ENCODE assay signal across 22 cellular contexts in genomic region chr5:77859306-77859705, GRCh38.
"Had no signal": no experiment of that assay in that cellular context is flagged by ENCODE, and none has a peak within 500 bp of the region (broad histone marks: within the 10 kb centered on the region; RNA-seq: fewer than 3 reads in every experiment).

No MANE protein-coding gene starts in this region.

- H3K27me3 ChIP-seq: right atrium auricular region, testis, vagina had no signal

- ATAC-seq: activated naive CD4-positive, alpha-beta T cell treated with anti-CD3 and anti-CD28 coated beads, Interleukin-2, amount 50 U/mL, for 72 hours; activated T-helper 17 cell treated with anti-CD3 and anti-CD28 coated beads, Interleukin-2, amount 50 U/mL, for 72 hours; body of pancreas; pancreas; psoas muscle; stimulated activated naive B cell treated with anti-CD40 and anti-IgM and Interleukin-4, amounts not matched to agents 10 μg/mL and 1 μg/mL and 100 μg/mL, for 72 hours; WTC11 had no signal

- H3K27ac ChIP-seq: body of pancreas, cardiac muscle cell, left ventricle myocardium inferior, pancreas, psoas muscle, right atrium auricular region, testis, vagina had no signal

- H3K4me3 ChIP-seq: body of pancreas, cardiac muscle cell, left ventricle myocardium inferior, pancreas, psoas muscle, right atrium auricular region, testis, vagina had no signal

- H3K36me3 ChIP-seq: cardiac muscle cell, left ventricle myocardium inferior, pancreas, right atrium auricular region, vagina had no signal

- DNase-seq: activated CD8-positive, alpha-beta memory T cell treated with anti-CD3 and anti-CD28 coated beads, Interleukin-2, amount 50 U/mL, for 4 hours; activated T-cell treated with anti-CD3 and anti-CD28 coated beads, Interleukin-2, amount 50 U/mL, for 24 hours; amniotic stem cell; body of pancreas; effector CD4-positive, alpha-beta T cell; left ventricle myocardium inferior; nephron progenitor cell; pancreas; psoas muscle; small intestine; stimulated activated CD4-positive, alpha-beta T cell treated with anti-CD3 and anti-CD28 coated beads, Interleukin-15, amount 100 ng/mL, for 24 hours; stimulated activated CD8-positive, alpha-beta memory T cell treated with anti-CD3 and anti-CD28 coated beads, Interleukin-4, amount 100 ng/mL, for 48 hours; stimulated activated naive B cell treated with anti-CD40 and anti-IgM and Interleukin-4, amounts not matched to agents 10 μg/mL and 1 μg/mL and 100 μg/mL, for 72 hours; T-helper 1 cell; testis; trophoblast cell had no signal

- H3K9me3 ChIP-seq: body of pancreas, left ventricle myocardium inferior, pancreas, psoas muscle, right atrium auricular region, testis, vagina had no signal

- H3K4me1 ChIP-seq: body of pancreas, left ventricle myocardium inferior, pancreas, psoas muscle, right atrium auricular region, testis, vagina had no signal
